ENCODE assay signal across 9 cellular contexts in the genomic region with DNA sequence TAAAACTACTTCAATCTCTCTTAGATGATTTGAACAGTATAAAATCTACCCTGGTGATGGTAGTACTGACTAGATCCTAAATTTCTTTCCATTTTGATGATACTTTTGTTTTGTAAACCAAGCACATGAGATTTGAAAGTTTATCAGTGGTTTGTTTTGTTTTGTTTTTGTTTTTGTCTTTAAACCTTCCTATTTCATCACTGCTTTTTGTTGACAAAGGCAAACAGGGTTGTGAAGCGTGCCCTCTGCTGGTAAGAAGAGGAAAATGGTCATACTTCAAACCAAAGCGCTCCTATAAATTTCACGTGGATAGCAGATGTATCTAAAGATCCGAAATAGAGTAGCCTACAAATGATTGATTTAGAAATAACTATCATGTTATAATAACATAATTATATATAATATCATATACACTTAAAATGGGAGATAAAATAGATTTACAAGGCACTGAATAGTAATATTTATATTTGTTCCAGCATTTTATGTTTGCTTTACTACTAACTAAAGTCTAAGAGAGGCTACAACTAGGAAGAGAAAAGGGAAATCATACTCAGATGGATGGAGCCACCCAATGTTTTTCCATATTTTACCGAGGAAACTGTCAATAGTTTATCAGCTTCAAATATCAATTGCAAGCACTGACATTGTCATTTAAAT.
DNase-seq lines count a peak whose midpoint lies in the region; ATAC-seq and TF ChIP-seq lines count a peak whose summit lies in the region.
"Had no signal": no experiment of that assay in that cellular context is flagged by ENCODE, and none has a peak within 500 bp of the region (broad histone marks: within the 10 kb centered on the region; RNA-seq: fewer than 3 reads in every experiment).

No MANE protein-coding gene starts in this region.

- no peaks in the 10 kb centered on the region for H3K9me2 ChIP-seq in SU-DHL-6 (replicated peaks; ENCODE audit: insufficient read depth, low read length)

- DNase-seq in NCI-H1092 treated with DMSO at 0.1 percent for 48 hours (lab: John Stamatoyannopoulos, UW) (peak; percentile 11), NCI-H1092 (lab: John Stamatoyannopoulos, UW) (no peak), HS-5 (ENCODE audit: low read depth) (peak; percentile 13), fibroblast of the conjunctiva (ENCODE audit: low read depth) (peak; percentile 41), gastrocnemius medialis (no peak)

- no peak overlapping the region for H3K4me2 ChIP-seq in SU-DHL-6 (ENCODE audit: low read depth, low read length, poor library complexity, severe bottlenecking)
- H3K4me2 ChIP-seq: BLaER1 had no signal

- H3F3A ChIP-seq in SU-DHL-6 (ENCODE audit: insufficient read depth), result no peaks in the 10 kb centered on the region

- H3K27ac ChIP-seq in SU-DHL-6 (ENCODE audit: low read depth, low read length) (no peak overlapping the region), gastrocnemius medialis (no peak overlapping the region)
- H3K27ac ChIP-seq: BLaER1 had no signal

- H2AFZ ChIP-seq in SU-DHL-6 (ENCODE audit: low read depth, low read length, severe bottlenecking), result no peak overlapping the region

- ATAC-seq in GM18907 (IDR thresholded peaks at IDR 0.05; ENCODE audit: unreplicated experiment), result peak; percentile 71
- no peak for ATAC-seq in gastrocnemius medialis
- ATAC-seq in GM21423 (IDR thresholded peaks at IDR 0.05; ENCODE audit: unreplicated experiment), result no peak

- H3K27me3 ChIP-seq in SU-DHL-6 (ENCODE audit: low read length) (no peaks in the 10 kb centered on the region), gastrocnemius medialis (no peaks in the 10 kb centered on the region)
- H3K27me3 ChIP-seq: BLaER1 had no signal

- intact Hi-C loops in gastrocnemius medialis (cut with DNase I; ENCODE audit: low total_unique reads), result no loop called here

- H3K36me3 ChIP-seq in SU-DHL-6 (ENCODE audit: low read length), result no peaks in the 10 kb centered on the region
- H3K36me3 ChIP-seq in gastrocnemius medialis, result no peaks in the 10 kb centered on the region
- H3K36me3 ChIP-seq: BLaER1 had no signal

- H3K9ac ChIP-seq in SU-DHL-6 (ENCODE audit: low read length), result no peak overlapping the region
- H3K9ac ChIP-seq: BLaER1 had no signal

- no peaks in the 10 kb centered on the region for H4K20me1 ChIP-seq in SU-DHL-6 (ENCODE audit: low read depth, low read length)
- H4K20me1 ChIP-seq: BLaER1 had no signal

- H3K79me2 ChIP-seq in SU-DHL-6 (ENCODE audit: insufficient read depth, low read length), result no peaks in the 10 kb centered on the region

- TF ChIP-seq CTCF in SU-DHL-6 (IDR thresholded peaks at IDR 0.05; ENCODE audit: insufficient read depth, low read length, poor library complexity, severe bottlenecking) (peak; percentile 70), gastrocnemius medialis (IDR thresholded peaks at IDR 0.05 in 4 of 5, conservative IDR thresholded peaks at IDR 0.05 in 1 of 5) (peak in 3 of 5 experiments; percentile 16 to 45 (median 38))

- no peaks in the 10 kb centered on the region for H3K4me1 ChIP-seq in gastrocnemius medialis
- H3K4me1 ChIP-seq: BLaER1 had no signal

- H3K4me3 ChIP-seq in SU-DHL-6 (ENCODE audit: insufficient read depth, low read length, poor library complexity, severe bottlenecking) (no peak overlapping the region), gastrocnemius medialis (no peak overlapping the region)
- H3K4me3 ChIP-seq: BLaER1 had no signal

- TF ChIP-seq POLR2A in gastrocnemius medialis (IDR thresholded peaks at IDR 0.05), result no peak

- in situ Hi-C loops in gastrocnemius medialis (cut with MboI; ENCODE audit: low sequenced_read_pairs in 4 of 4), result no loop called here

- H3K9me3 ChIP-seq in SU-DHL-6 (ENCODE audit: insufficient read depth, low read length) (no peaks in the 10 kb centered on the region), gastrocnemius medialis (no peaks in the 10 kb centered on the region)

Comparison
In these comparisons a context has a peak if more than half of its experiments do, and no peak if none do; other contexts are left out.
1. DNase-seq: peak in NCI-H1092 treated with DMSO at 0.1 percent for 48 hours (single experiment), HS-5 (single experiment) and fibroblast of the conjunctiva (single experiment); none in NCI-H1092 (single experiment) and gastrocnemius medialis (0 of 2).